In the genomic region with DNA sequence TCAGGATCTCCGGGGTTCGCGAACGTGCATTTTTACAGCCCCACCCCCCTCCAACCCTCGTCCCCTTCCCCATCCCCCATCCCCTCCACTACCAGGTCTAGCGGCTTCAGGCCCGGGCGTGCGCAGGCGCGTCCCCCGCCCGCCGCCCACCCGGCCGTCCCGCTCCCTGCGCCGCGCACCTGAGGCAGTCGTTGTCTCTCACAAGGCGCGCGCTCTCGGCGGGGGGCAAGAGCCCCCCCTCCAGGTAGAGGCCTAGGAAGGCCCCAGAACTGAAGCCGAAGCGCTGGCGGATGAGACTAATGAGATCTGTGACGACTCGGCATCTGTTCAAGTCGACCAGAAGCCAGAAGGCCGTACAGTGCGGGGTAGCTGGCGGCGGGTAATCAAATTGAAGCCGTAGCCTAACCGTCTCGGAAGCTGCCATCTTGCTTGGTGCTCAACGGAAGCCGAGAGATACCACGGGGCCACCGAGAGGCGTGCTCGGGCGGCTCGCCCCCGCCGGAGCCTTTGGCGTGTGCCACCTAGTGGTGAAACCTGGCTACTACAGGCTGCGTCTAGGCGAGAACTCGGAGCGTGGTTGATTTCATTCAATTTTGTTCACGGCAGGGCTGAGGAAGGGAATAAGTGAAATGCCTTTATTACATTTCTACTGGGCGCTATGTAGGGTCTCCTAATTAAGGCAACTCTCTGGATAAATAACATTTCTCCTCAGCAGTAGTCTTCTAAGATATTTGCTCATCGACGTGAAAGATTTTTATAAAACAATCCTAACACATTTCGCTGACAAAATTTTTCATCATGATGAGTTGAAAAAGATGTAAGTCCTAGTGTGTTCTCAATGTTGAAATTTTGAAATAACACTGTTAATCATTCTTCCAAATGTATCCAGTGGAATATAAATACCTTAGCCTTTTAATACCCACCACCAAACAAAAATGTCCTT, we compare ENCODE assay signal across 1 cellular context.
TF ChIP-seq lines count a peak whose summit lies in the region.

COIL (minus strand) TSS at position 455 of the 943 bp plus-strand sequence; CDS start at position 424, 31 bp downstream.

TF ChIP-seq in liver, 16 proteins besides CTCF, POLR2A, EP300 and RAD21 (continued from another document):
- TF ChIP-seq, protein P1, sequence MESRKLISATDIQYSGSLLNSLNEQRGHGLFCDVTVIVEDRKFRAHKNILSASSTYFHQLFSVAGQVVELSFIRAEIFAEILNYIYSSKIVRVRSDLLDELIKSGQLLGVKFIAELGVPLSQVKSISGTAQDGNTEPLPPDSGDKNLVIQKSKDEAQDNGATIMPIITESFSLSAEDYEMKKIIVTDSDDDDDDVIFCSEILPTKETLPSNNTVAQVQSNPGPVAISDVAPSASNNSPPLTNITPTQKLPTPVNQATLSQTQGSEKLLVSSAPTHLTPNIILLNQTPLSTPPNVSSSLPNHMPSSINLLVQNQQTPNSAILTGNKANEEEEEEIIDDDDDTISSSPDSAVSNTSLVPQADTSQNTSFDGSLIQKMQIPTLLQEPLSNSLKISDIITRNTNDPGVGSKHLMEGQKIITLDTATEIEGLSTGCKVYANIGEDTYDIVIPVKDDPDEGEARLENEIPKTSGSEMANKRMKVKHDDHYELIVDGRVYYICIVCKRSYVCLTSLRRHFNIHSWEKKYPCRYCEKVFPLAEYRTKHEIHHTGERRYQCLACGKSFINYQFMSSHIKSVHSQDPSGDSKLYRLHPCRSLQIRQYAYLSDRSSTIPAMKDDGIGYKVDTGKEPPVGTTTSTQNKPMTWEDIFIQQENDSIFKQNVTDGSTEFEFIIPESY (IDR thresholded peaks at IDR 0.05): peak; percentile 80
- peak; percentile 73 for TF ChIP-seq NR2F2 (IDR thresholded peaks at IDR 0.05)
- TF ChIP-seq, protein P2, sequence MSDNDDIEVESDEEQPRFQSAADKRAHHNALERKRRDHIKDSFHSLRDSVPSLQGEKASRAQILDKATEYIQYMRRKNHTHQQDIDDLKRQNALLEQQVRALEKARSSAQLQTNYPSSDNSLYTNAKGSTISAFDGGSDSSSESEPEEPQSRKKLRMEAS (IDR thresholded peaks at IDR 0.05): peak; percentile 89
